Comparison of ENCODE assay signal across 14 cellular contexts in the genomic region with DNA sequence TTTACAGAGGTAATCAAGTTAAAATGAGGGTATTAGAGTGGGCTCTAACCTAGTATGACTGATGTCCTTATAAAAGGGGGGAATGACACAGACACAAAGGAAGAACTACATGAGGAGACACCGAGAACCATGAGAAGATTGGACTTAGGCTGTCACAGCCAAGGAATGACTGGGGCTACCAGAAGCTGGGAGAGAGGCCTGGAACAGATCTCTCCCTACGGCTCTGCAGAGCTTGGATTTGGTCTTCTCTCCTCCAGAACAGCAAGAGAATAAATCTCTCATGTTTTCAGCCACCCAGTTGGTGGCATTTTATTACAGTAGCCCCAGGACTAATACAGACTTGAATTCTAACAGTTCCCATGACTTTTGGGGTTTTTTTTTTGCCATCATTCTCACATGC.
"Had no signal": no experiment of that assay in that cellular context is flagged by ENCODE, and none has a peak within 500 bp of the region (broad histone marks: within the 10 kb centered on the region; RNA-seq: fewer than 3 reads in every experiment).

No MANE protein-coding gene starts in this region.

- H3K27ac ChIP-seq: esophagus muscularis mucosa, SJSA1 had no signal

- H3K27me3 ChIP-seq: adrenal gland, esophagus muscularis mucosa, SJSA1 had no signal

- H3K4me3 ChIP-seq: adrenal gland, coronary artery, esophagus muscularis mucosa, mucosa of descending colon, SJSA1 had no signal

- DNase-seq: activated CD4-positive, alpha-beta memory T cell treated with anti-CD3 and anti-CD28 coated beads, Interleukin-2, amount 10 ng/mL, durations not matched to agents 7 days and 5 days; activated CD4-positive, alpha-beta T cell treated with anti-CD3 and anti-CD28 coated beads for 4 hours; activated effector memory CD4-positive, alpha-beta T cell treated with Interleukin-2 at 50 U/mL for 16 hours; activated T-cell treated with anti-CD3 and anti-CD28 coated beads, Interleukin-2, amount 50 U/mL, for 4 hours; adrenal gland; effector CD4-positive, alpha-beta T cell; glutamatergic neuron; mucosa of descending colon; natural killer cell; retina had no signal

- ATAC-seq: activated T-cell treated with anti-CD3 and anti-CD28 coated beads, Interleukin-2, amount 50 U/mL, for 4 hours; natural killer cell; WTC11 had no signal

- H3K36me3 ChIP-seq: adrenal gland, esophagus muscularis mucosa, SJSA1 had no signal

- H3K9me3 ChIP-seq: adrenal gland, SJSA1 had no signal
